ENCODE assay signal across 9 cellular contexts in genomic region chr12:6376965-6377666, GRCh38. TPM values are rescaled to one million over a fixed set of nuclear protein-coding genes. Genes with fewer than 3 reads are reported as not detected.
A peak's percentile ranks its signal among the peaks of the same experiment; 100 is the strongest.
DNase-seq lines count a peak whose midpoint lies in the region; ATAC-seq, FAIRE-seq and TF ChIP-seq lines count a peak whose summit lies in the region.
"Had no signal": no experiment of that assay in that cellular context is flagged by ENCODE, and none has a peak within 500 bp of the region (broad histone marks: within the 10 kb centered on the region; RNA-seq: fewer than 3 reads in every experiment).

No MANE protein-coding gene starts in this region.

- H3K27ac ChIP-seq in Panc1 (ENCODE audit: low read length) (peak overlapping the region; percentile 95), esophagus (ENCODE audit: low read depth in 2 of 2, low read length in 1 of 2) (peak overlapping the region; percentile 95 to 98), prostate gland (peak overlapping the region; percentile 83 to 87)

- CTCF ChIA-PET in Panc1 (lab: Charles Lee), result interaction anchor here (1.1 kb wide), 1 partner anchor 89 kb away, joined by 4 read pairs; no protein-coding TSS in a partner anchor

- FAIRE-seq in GM12891 (lab: Jason Lieb, UNC), result peak; percentile 77

- TF ChIP-seq POLR2A in GM12891 (IDR thresholded peaks at IDR 0.05; ENCODE audit: low read depth, low read length) (no peak), prostate gland (IDR thresholded peaks at IDR 0.05) (no peak)

- WGBS in esophagus, 2 donors, result 48 to 60% methylated on average over 8 of the region's 8 CpGs
- WGBS in prostate gland, result 72% methylated on average over 8 of the region's 8 CpGs

- POLR2A ChIA-PET in Panc1 (lab: Charles Lee), result no interaction called here

- peaks cover 57% of the 10 kb centered on the region for H3K4me1 ChIP-seq in Panc1 (ENCODE audit: control insufficient read depth, insufficient read depth, low read length)
- peaks cover 8 to 28% of the 10 kb centered on the region in 2 donors for H3K4me1 ChIP-seq in esophagus (ENCODE audit: control insufficient read depth in 2 of 2, insufficient read depth in 2 of 2, low read length in 1 of 2)
- H3K4me1 ChIP-seq in prostate gland (replicated peaks), result peaks cover 46% of the 10 kb centered on the region

- no TSS peak for BruUV-seq in Panc1 (replicated peaks; lab: Mats Ljungman, UMichigan)

- H3K4me3 ChIP-seq in Panc1 (ENCODE audit: low read depth in 2 of 2, low read length in 2 of 2), result no peak overlapping the region
- H3K4me3 ChIP-seq in esophagus (ENCODE audit: low read depth in 1 of 2, low read length in 2 of 2), result peak overlapping the region; percentile 16 to 73
- H3K4me3 ChIP-seq in prostate gland, result no peak overlapping the region

- intact Hi-C loops in Panc1 (cut with micrococcal nuclease; ENCODE audit: unreplicated experiment), result no loop called here
- intact Hi-C loops in prostate gland (cut with DNase I), result no loop called here

- DNase-seq in GM12891 (ENCODE audit: insufficient read length, low spot score) (no peak), Panc1 (ENCODE audit: low read depth, low spot score) (no peak), prostate gland (ENCODE audit: low spot score) (no peak), NCI-H2171 (lab: John Stamatoyannopoulos, UW) (no peak), ACHN (no peak)
- DNase-seq in activated CD4-positive, CD25-positive, alpha-beta regulatory T cell (lab: John Stamatoyannopoulos, UW), result no peak
- DNase-seq: GOT3 had no signal

- in situ Hi-C loops in Panc1 (cut with HindIII; ENCODE audit: low pct_unique_long_range_greater_than_20kb, low sequenced_read_pairs) (no loop called here), ACHN (cut with HindIII; ENCODE audit: low pct_ligation_motif_present, low pct_unique_long_range_greater_than_20kb, low sequenced_read_pairs) (no loop called here)

- TF ChIP-seq CTCF in Panc1 (IDR thresholded peaks at IDR 0.05), result no peak
- TF ChIP-seq CTCF in prostate gland (IDR thresholded peaks at IDR 0.05), result no peak

- H3K9me3 ChIP-seq in Panc1 (ENCODE audit: control insufficient read depth, insufficient read depth, low read depth, low read length), result no peaks in the 10 kb centered on the region
- no peaks in the 10 kb centered on the region for H3K9me3 ChIP-seq in esophagus (ENCODE audit: control insufficient read depth in 2 of 2, insufficient read depth in 1 of 2, low read depth in 1 of 2, low read length in 1 of 2)
- no peaks in the 10 kb centered on the region for H3K9me3 ChIP-seq in prostate gland

- no peaks in the 10 kb centered on the region for H3K27me3 ChIP-seq in Panc1 (ENCODE audit: control insufficient read depth, insufficient read depth, low read length)
- no peaks in the 10 kb centered on the region for H3K27me3 ChIP-seq in esophagus (ENCODE audit: control insufficient read depth in 1 of 2, insufficient read depth in 2 of 2, low read length in 2 of 2)
- H3K27me3 ChIP-seq in prostate gland (replicated peaks; ENCODE audit: insufficient read depth), result no peaks in the 10 kb centered on the region

- H3K36me3 ChIP-seq in Panc1 (ENCODE audit: control insufficient read depth, insufficient read depth, low read length) (no peaks in the 10 kb centered on the region), esophagus (ENCODE audit: control insufficient read depth in 2 of 2, insufficient read depth in 2 of 2, low read length in 1 of 2) (no peaks in the 10 kb centered on the region), prostate gland (no peaks in the 10 kb centered on the region)

- ATAC-seq in Panc1 (no peak), esophagus mucosa (no peak)

TF ChIP-seq in GM12891, 5 proteins besides CTCF, POLR2A, EP300 and RAD21:
- no peak for TF ChIP-seq POLR2AphosphoS5 (IDR thresholded peaks at IDR 0.05; ENCODE audit: low read depth, low read length)
- no peak for TF ChIP-seq TAF1 (IDR thresholded peaks at IDR 0.05; ENCODE audit: low read depth, low read length)
- TF ChIP-seq POU2F2 (IDR thresholded peaks at IDR 0.05; ENCODE audit: low read depth, low read length), result no peak
- TF ChIP-seq SPI1 (IDR thresholded peaks at IDR 0.05; ENCODE audit: low read depth, low read length), result no peak
- no peak for TF ChIP-seq PAX5 (IDR thresholded peaks at IDR 0.05; ENCODE audit: insufficient read depth, low read length, severe bottlenecking)

RNA-seq across cellular contexts. Expression of gene SCNN1A, which starts 1.8 kb away (rescaled TPM):
- 0.12 TPM for polyA plus RNA-seq in GM12891 (2012; ENCODE audit: low read depth, missing spikeins)
- total RNA-seq in Panc1 (2021; ENCODE audit: unreplicated experiment) (17.1 TPM), prostate gland (100 to 1,000 TPM; 128 to 211 TPM), esophagus mucosa (142 TPM)
- polyA plus RNA-seq in Panc1 (2012; ENCODE audit: insufficient read length), result 17.2 TPM
- 100 to 1,000 TPM in 1 of 2 donors, 10 to 100 TPM in 1; 98.7 to 126 TPM for polyA plus RNA-seq in esophagus

RNA-seq across cellular contexts. Expression of gene LTBR, which starts 6.8 kb away (rescaled TPM):
- 3.5 TPM for polyA plus RNA-seq in GM12891 (2012; ENCODE audit: low read depth, missing spikeins)
- total RNA-seq in Panc1 (2021; ENCODE audit: unreplicated experiment), result 3.1 TPM
- polyA plus RNA-seq in Panc1 (2012; ENCODE audit: insufficient read length), result 4.6 TPM
- 10 to 100 TPM; 81.3 to 97.9 TPM for polyA plus RNA-seq in esophagus
- total RNA-seq in prostate gland, result 100 to 1,000 TPM; 186 to 264 TPM
- 84.2 TPM for total RNA-seq in esophagus mucosa

RNA-seq across cellular contexts. Expression of gene TNFRSF1A, which starts 35.2 kb away (rescaled TPM):
- polyA plus RNA-seq in GM12891 (2012; ENCODE audit: low read depth, missing spikeins), result 8.1 TPM
- 108 TPM for total RNA-seq in Panc1 (2021; ENCODE audit: unreplicated experiment)
- polyA plus RNA-seq in Panc1 (2012; ENCODE audit: insufficient read length), result 115 TPM
- polyA plus RNA-seq in esophagus, result 10 to 100 TPM; 41.7 to 71.4 TPM
- 100 to 1,000 TPM in 1 of 2 donors, 10 to 100 TPM in 1; 91.1 to 168 TPM for total RNA-seq in prostate gland
- 99.3 TPM for total RNA-seq in esophagus mucosa

Comparison
In these comparisons a context has a peak if more than half of its experiments do, and no peak if none do; other contexts are left out.
1. H3K4me3 ChIP-seq: peak in esophagus (2 of 2); none in Panc1 (0 of 2) and prostate gland (0 of 2).
2. RNA of gene LTBR, which starts 6.8 kb away (total RNA-seq): 186 to 264 TPM in prostate gland and 84.2 TPM in esophagus mucosa (single experiment); 3.1 TPM in Panc1 (single experiment); every median in the first group is over 10 times any median in the second.
3. Peak in every context shown above with its lines, with median percentiles within 50 percentile points of each other: H3K27ac ChIP-seq.